In genomic region chr15:43329960-43330779, GRCh38 we compare ENCODE assay signal across 1 cellular context.
A peak's percentile ranks its signal among the peaks of the same experiment; 100 is the strongest.
TF ChIP-seq lines count a peak whose summit lies in the region.

Gene LCMT2 (minus strand): TSS chr15:43330573. CDS start chr15:43330489, 84 bp downstream.

TF ChIP-seq in HepG2, 621 proteins besides CTCF, POLR2A, EP300 and RAD21 (continued from another document and continues in another):
- TF ChIP-seq ZBTB7B (CRISPR knock-in tag; IDR thresholded peaks at IDR 0.05) (peak; percentile 66; the same call in 1 of the 2 replicates), YEATS4 (CRISPR knock-in tag; IDR thresholded peaks at IDR 0.05; ENCODE audit: borderline replicate concordance) (peak; percentile 90), HHEX (CRISPR knock-in tag; IDR thresholded peaks at IDR 0.05) (no peak), ZNF609 (CRISPR knock-in tag; IDR thresholded peaks at IDR 0.05; ENCODE audit: borderline replicate concordance) (no peak), AGO1 (IDR thresholded peaks at IDR 0.05; ENCODE audit: low read depth, low read length, poor library complexity, severe bottlenecking) (no peak), SNRNP70 (IDR thresholded peaks at IDR 0.05; ENCODE audit: low read depth, low read length) (no peak), ZXDC (CRISPR knock-in tag; IDR thresholded peaks at IDR 0.05) (0 out of 2 replicates have a peak, but pooled peaks have one; percentile 19), ISX (CRISPR knock-in tag; conservative IDR thresholded peaks at IDR 0.05) (no peak), BCL6 (CRISPR knock-in tag; IDR thresholded peaks at IDR 0.05) (peak; percentile 12; the same call in 1 of the 2 replicates), HOXD1 (CRISPR knock-in tag; IDR thresholded peaks at IDR 0.05) (no peak), ZNF230 (CRISPR knock-in tag; IDR thresholded peaks at IDR 0.05) (no peak), TAF15 (IDR thresholded peaks at IDR 0.05; ENCODE audit: low read depth, low read length, poor library complexity, severe bottlenecking) (no peak), E2F5 (CRISPR knock-in tag; conservative IDR thresholded peaks at IDR 0.05) (no peak), NONO (IDR thresholded peaks at IDR 0.05) (no peak), NONO (CRISPR knock-in tag; conservative IDR thresholded peaks at IDR 0.05) (peak; percentile 85; the same call in 1 of the 2 replicates), ZNF616 (CRISPR knock-in tag; IDR thresholded peaks at IDR 0.05; ENCODE audit: low read depth) (no peak), ZNF274 (CRISPR knock-in tag; IDR thresholded peaks at IDR 0.05) (peak; percentile 37; the same call in 1 of the 2 replicates), GABPA (IDR thresholded peaks at IDR 0.05; ENCODE audit: low read depth, low read length) (peak; percentile 89), GABPA (CRISPR knock-in tag; IDR thresholded peaks at IDR 0.05; ENCODE audit: low read depth) (peak; percentile 97), ZBTB8A (CRISPR knock-in tag; IDR thresholded peaks at IDR 0.05; ENCODE audit: borderline replicate concordance, low read depth) (no peak), MEF2D (CRISPR knock-in tag; IDR thresholded peaks at IDR 0.05) (0 out of 2 replicates have a peak, but pooled peaks have one; percentile 33), ZBTB43 (CRISPR knock-in tag; conservative IDR thresholded peaks at IDR 0.05) (no peak; the same call in 1 of the 2 replicates), TFAP4 (IDR thresholded peaks at IDR 0.05; ENCODE audit: borderline replicate concordance, low read depth) (no peak), NFIC (IDR thresholded peaks at IDR 0.05; ENCODE audit: low read length) (no peak), ATF5 (CRISPR knock-in tag; IDR thresholded peaks at IDR 0.05; ENCODE audit: low read depth) (no peak), SNAPC2 (CRISPR knock-in tag; IDR thresholded peaks at IDR 0.05) (0 out of 2 replicates have a peak, but pooled peaks have one; percentile 12), DNMT1 (CRISPR knock-in tag; IDR thresholded peaks at IDR 0.05) (0 out of 2 replicates have a peak, but pooled peaks have one; percentile 40), ZFYVE20 (CRISPR knock-in tag; IDR thresholded peaks at IDR 0.05; ENCODE audit: borderline replicate concordance, low read depth) (peak; percentile 81; the same call in 1 of the 2 replicates), ZNF264 (CRISPR knock-in tag; IDR thresholded peaks at IDR 0.05) (no peak), SYNCRIP (IDR thresholded peaks at IDR 0.05; ENCODE audit: insufficient read depth, low read depth, low read length) (no peak), ZC3H4 (CRISPR knock-in tag; IDR thresholded peaks at IDR 0.05; ENCODE audit: borderline replicate concordance) (no peak), MBNL3 (CRISPR knock-in tag; conservative IDR thresholded peaks at IDR 0.05) (no peak), ATF7-NPFF (CRISPR knock-in tag; IDR thresholded peaks at IDR 0.05; ENCODE audit: low read depth) (peak; percentile 77), MIER2 (CRISPR knock-in tag; IDR thresholded peaks at IDR 0.05) (peak; percentile 13; the same call in 1 of the 2 replicates), ZNF761 (CRISPR knock-in tag; conservative IDR thresholded peaks at IDR 0.05) (no peak), ZNF432 (CRISPR knock-in tag; IDR thresholded peaks at IDR 0.05; ENCODE audit: borderline replicate concordance) (no peak), KIAA2018 (CRISPR knock-in tag; IDR thresholded peaks at IDR 0.05; ENCODE audit: borderline replicate concordance) (no peak), ZNF670 (CRISPR knock-in tag; IDR thresholded peaks at IDR 0.05; ENCODE audit: borderline replicate concordance) (no peak), ZNF816 (CRISPR knock-in tag; IDR thresholded peaks at IDR 0.05; ENCODE audit: borderline replicate concordance) (no peak), ZFP82 (CRISPR knock-in tag; IDR thresholded peaks at IDR 0.05; ENCODE audit: borderline replicate concordance) (no peak; the same call in 1 of the 2 replicates), ZNF567 (CRISPR knock-in tag; IDR thresholded peaks at IDR 0.05; ENCODE audit: borderline replicate concordance) (peak; percentile 82; the same call in 1 of the 2 replicates)
